In the genomic region with DNA sequence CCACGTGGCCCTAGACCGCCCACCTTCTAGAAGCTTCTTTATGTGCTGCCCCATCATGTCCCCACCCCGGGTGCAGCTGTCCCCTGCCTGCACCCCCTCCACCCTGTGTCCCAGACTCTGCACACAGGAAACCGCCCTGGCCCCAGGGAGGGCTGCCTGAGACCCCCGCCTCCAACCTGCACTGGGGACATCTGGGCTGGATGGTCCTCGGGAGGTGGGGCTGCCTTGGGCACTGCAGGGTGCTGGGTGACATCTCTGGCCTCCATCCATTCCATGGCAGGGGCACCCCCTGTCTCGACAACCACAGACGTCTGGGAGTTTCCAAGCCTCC, we compare ENCODE assay signal across 1 cellular context.
A peak's percentile ranks its signal among the peaks of the same experiment; 100 is the strongest.
TF ChIP-seq lines count a peak whose summit lies in the region.

No MANE protein-coding gene starts in this region.

TF ChIP-seq in GM12878, 131 proteins besides CTCF, POLR2A, EP300 and RAD21:
- TF ChIP-seq, protein P1, sequence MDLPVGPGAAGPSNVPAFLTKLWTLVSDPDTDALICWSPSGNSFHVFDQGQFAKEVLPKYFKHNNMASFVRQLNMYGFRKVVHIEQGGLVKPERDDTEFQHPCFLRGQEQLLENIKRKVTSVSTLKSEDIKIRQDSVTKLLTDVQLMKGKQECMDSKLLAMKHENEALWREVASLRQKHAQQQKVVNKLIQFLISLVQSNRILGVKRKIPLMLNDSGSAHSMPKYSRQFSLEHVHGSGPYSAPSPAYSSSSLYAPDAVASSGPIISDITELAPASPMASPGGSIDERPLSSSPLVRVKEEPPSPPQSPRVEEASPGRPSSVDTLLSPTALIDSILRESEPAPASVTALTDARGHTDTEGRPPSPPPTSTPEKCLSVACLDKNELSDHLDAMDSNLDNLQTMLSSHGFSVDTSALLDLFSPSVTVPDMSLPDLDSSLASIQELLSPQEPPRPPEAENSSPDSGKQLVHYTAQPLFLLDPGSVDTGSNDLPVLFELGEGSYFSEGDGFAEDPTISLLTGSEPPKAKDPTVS (IDR thresholded peaks at IDR 0.05; ENCODE audit: low read depth, low read length) = peak; percentile 81; the same call in 1 of the 2 replicates
- TF ChIP-seq RBBP5 (conservative IDR thresholded peaks at IDR 0.05) (no peak), CHD2 (IDR thresholded peaks at IDR 0.05; ENCODE audit: borderline replicate concordance, low read depth, low read length) (no peak), SIN3A (IDR thresholded peaks at IDR 0.05; ENCODE audit: low read depth, low read length) (no peak), CBFB (IDR thresholded peaks at IDR 0.05; ENCODE audit: low read depth) (no peak), TCF7 (IDR thresholded peaks at IDR 0.05; ENCODE audit: borderline replicate concordance) (no peak), CEBPZ (IDR thresholded peaks at IDR 0.05; ENCODE audit: low read depth, low read length) (no peak), MYC (IDR thresholded peaks at IDR 0.05; ENCODE audit: insufficient read depth, insufficient read length, insufficient replicate concordance, low read length, severe bottlenecking) (no peak), MTA2 (IDR thresholded peaks at IDR 0.05; ENCODE audit: low read depth) (no peak), BRCA1 (IDR thresholded peaks at IDR 0.05; ENCODE audit: low read depth, low read length) (no peak), RAD51 (IDR thresholded peaks at IDR 0.05) (0 out of 2 replicates have a peak, but pooled peaks have one; percentile 27), NR2C2 (IDR thresholded peaks at IDR 0.05; ENCODE audit: borderline replicate concordance, control insufficient read depth, insufficient read length, low read depth) (no peak)
- TF ChIP-seq, protein P2, sequence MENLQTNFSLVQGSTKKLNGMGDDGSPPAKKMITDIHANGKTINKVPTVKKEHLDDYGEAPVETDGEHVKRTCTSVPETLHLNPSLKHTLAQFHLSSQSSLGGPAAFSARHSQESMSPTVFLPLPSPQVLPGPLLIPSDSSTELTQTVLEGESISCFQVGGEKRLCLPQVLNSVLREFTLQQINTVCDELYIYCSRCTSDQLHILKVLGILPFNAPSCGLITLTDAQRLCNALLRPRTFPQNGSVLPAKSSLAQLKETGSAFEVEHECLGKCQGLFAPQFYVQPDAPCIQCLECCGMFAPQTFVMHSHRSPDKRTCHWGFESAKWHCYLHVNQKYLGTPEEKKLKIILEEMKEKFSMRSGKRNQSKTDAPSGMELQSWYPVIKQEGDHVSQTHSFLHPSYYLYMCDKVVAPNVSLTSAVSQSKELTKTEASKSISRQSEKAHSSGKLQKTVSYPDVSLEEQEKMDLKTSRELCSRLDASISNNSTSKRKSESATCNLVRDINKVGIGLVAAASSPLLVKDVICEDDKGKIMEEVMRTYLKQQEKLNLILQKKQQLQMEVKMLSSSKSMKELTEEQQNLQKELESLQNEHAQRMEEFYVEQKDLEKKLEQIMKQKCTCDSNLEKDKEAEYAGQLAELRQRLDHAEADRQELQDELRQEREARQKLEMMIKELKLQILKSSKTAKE (IDR thresholded peaks at IDR 0.05; ENCODE audit: low read depth, poor library complexity, severe bottlenecking) = no peak
TF ChIP-seq in GM12878: peak in this region for 2.
